26 cellular contexts compared by ENCODE assay signal in the genomic region with DNA sequence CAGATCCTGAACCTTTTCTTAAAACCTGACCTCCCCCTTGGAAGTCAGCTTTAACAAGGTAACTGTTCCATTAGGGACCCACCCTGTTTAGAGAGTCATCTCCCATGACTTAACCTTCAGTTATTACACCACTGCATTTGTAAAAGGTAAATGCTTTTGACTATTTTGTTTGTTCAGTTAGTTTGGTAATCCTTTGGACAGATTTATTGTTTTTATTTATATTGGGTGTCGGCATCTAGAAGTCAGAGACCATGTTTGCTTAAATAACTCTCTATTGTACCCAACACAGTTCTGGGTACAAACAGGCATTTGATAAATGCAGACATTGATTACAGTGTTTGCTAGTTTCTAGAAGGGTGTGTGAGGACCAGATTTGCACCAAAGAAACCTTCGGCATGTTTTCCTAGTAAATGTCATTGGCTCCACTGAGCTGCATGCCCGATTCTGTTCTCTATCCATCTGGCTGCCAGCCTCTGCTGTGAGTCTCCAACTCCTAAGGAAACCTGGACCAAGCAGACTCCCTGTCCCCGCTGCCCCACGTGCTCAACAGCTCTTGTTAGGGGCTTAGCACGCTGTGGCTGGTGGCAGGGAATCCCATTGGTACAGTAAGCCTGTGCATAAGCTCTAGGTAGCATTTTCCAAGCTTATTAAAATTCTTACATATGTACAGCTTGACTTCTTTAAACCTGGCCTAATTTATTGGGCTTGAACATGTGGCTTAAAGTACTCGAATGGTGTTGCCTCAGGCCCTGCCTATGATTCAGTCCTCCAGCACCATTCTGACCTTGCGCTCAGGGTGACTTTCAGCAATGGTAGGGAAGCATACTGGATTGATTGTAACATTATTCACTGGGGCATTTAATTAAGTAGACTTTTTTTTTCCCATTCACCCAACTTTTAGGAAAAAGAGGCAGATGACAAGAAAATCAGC. TPM values are rescaled to one million over a fixed set of nuclear protein-coding genes. Genes with fewer than 3 reads are reported as not detected.
DNase-seq lines count a peak whose midpoint lies in the region; ATAC-seq, FAIRE-seq and TF ChIP-seq lines count a peak whose summit lies in the region.
"Had no signal": no experiment of that assay in that cellular context is flagged by ENCODE, and none has a peak within 500 bp of the region (broad histone marks: within the 10 kb centered on the region; RNA-seq: fewer than 3 reads in every experiment).

No MANE protein-coding gene starts in this region.

- peak; percentile 13 for FAIRE-seq in bronchial epithelial cell (lab: Jason Lieb, UNC)

- H3K27me3 ChIP-seq in bronchial epithelial cell (ENCODE audit: control insufficient read depth, insufficient read depth, low read length): no peaks in the 10 kb centered on the region
- H3K27me3 ChIP-seq: BE2C, gastroesophageal sphincter, left lung, MG63, thyroid gland had no signal

- peak; percentile 16 for DNase-seq in Ammon's horn (ENCODE audit: low spot score)
- DNase-seq in HFF-Myc (ENCODE audit: extremely low read depth, low read depth): peak; percentile 56
- peak; percentile 5 for DNase-seq in bronchial epithelial cell (ENCODE audit: low read depth)
- DNase-seq in medulla oblongata (ENCODE audit: extremely low spot score): peak; percentile 53
- no peak for DNase-seq in hippocampal formation (lab: John Stamatoyannopoulos, UW)
- DNase-seq in dedifferentiated amniotic fluid mesenchymal stem cell (ENCODE audit: extremely low spot score): no peak
- DNase-seq: activated CD4-positive, alpha-beta T cell treated with anti-CD3 and anti-CD28 coated beads for 1 hour; activated naive CD8-positive, alpha-beta T cell treated with anti-CD3 and anti-CD28 coated beads, Interleukin-2, amount 50 U/mL, for 24 hours; BE2C; KBM-7; left lung; mesendoderm; MG63; NCI-H1105 treated with DMSO at 0.1 percent for 48 hours; NCI-H2029; Right ventricle myocardium superior; stimulated activated CD4-positive, alpha-beta T cell treated with anti-CD3 and anti-CD28 coated beads, Interleukin-1b, Interleukin-23, amount 100 ng/mL, for 48 hours; stimulated activated CD8-positive, alpha-beta memory T cell treated with anti-CD3 and anti-CD28 coated beads, Interleukin-4, amount 100 ng/mL, for 48 hours; stimulated activated naive CD8-positive, alpha-beta T cell treated with anti-CD3 and anti-CD28 coated beads, Interleukin-15, amount 100 ng/mL, for 72 hours; T-helper 2 cell; thyroid gland had no signal

- H3K36me3 ChIP-seq in bronchial epithelial cell (ENCODE audit: control insufficient read depth, insufficient read depth, low read length): no peaks in the 10 kb centered on the region

- no peak for TF ChIP-seq CTCF in HFF-Myc (IDR thresholded peaks at IDR 0.05; ENCODE audit: low read depth, low read length, missing control alignments)
- TF ChIP-seq CTCF in bronchial epithelial cell (IDR thresholded peaks at IDR 0.05; ENCODE audit: insufficient read depth, low read length, severe bottlenecking): no peak

- no peak for ATAC-seq in GM18861 (IDR thresholded peaks at IDR 0.05; ENCODE audit: unreplicated experiment)
- no peak for ATAC-seq in GM21786 (IDR thresholded peaks at IDR 0.05; ENCODE audit: unreplicated experiment)
- ATAC-seq: activated naive CD8-positive, alpha-beta T cell treated with anti-CD3 and anti-CD28 coated beads, Interleukin-2, amount 50 U/mL, for 24 hours; gastroesophageal sphincter; HCT116; left lung; stimulated activated naive CD8-positive, alpha-beta T cell treated with anti-CD3 and anti-CD28 coated beads, Interleukin-15, amount 100 ng/mL, for 72 hours had no signal

- H3K4me3 ChIP-seq in HFF-Myc (replicated peaks; ENCODE audit: low read depth, low read length) (no peak overlapping the region), bronchial epithelial cell (ENCODE audit: low read depth, low read length) (no peak overlapping the region)
- H3K4me3 ChIP-seq: gastroesophageal sphincter, left lung, MG63, skin epidermis, thyroid gland had no signal

RNA-seq across cellular contexts. Expression of gene PCBD2, which starts 6.6 kb away (rescaled TPM):
- 6.8 and 6.9 TPM in 2 replicates for total RNA-seq in bronchial epithelial cell

RNA-seq across cellular contexts. Expression of gene TXNDC15, which starts 37.4 kb away (rescaled TPM):
- 45.2 and 45.8 TPM in 2 replicates for total RNA-seq in bronchial epithelial cell

RNA-seq across cellular contexts. Expression of gene CATSPER3, which starts 56.2 kb away (rescaled TPM):
- under 0.01 and 0.26 TPM in 2 replicates for total RNA-seq in bronchial epithelial cell

Comparison
In these comparisons a context has a peak if more than half of its experiments do, and no peak if none do; other contexts are left out.
1. DNase-seq: peak in Ammon's horn (single experiment), HFF-Myc (single experiment), bronchial epithelial cell (single experiment) and medulla oblongata (single experiment); none in hippocampal formation (0 of 2) and dedifferentiated amniotic fluid mesenchymal stem cell (single experiment).